ENCODE assay signal across 8 cellular contexts in genomic region chr20:2101935-2102584, GRCh38. TPM values are rescaled to one million over a fixed set of nuclear protein-coding genes. Genes with fewer than 3 reads are reported as not detected.
A peak's percentile ranks its signal among the peaks of the same experiment; 100 is the strongest.
DNase-seq lines count a peak whose midpoint lies in the region; ATAC-seq and FAIRE-seq lines count a peak whose summit lies in the region.

No MANE protein-coding gene starts in this region.

- H3K9me3 Mint-ChIP-seq in activated naive CD4-positive, alpha-beta T cell treated with anti-CD3 and anti-CD28 coated beads for 36 hours: no peaks in the 10 kb centered on the region

- peak overlapping the region; percentile 87 for H2BK15ac ChIP-seq in neuronal stem cell (ENCODE audit: low read length)

- peak overlapping the region; percentile 78 for H4K8ac ChIP-seq in neuronal stem cell (ENCODE audit: low read depth, low read length)

- no CpG with 5 or more reads among the region's 57 CpGs for WGBS in neuronal stem cell (ENCODE audit: extremely low coverage in 2 of 2, insufficient read length in 2 of 2, insufficient replicate concordance in 1 of 2), 2 donors

- no peak for FAIRE-seq in frontal cortex (lab: Jason Lieb, UNC)

- intact Hi-C loops in activated naive CD4-positive, alpha-beta T cell treated with anti-CD3 and anti-CD28 coated beads for 36 hours (cut with micrococcal nuclease): loop anchor here (1.0 to 10.0 kb wide), 13 partner anchors 17 to 1560 kb away; partner anchors contain the start of genes CSNK2A1, FAM110A, NOP56 and NSFL1C

- H2BK5ac ChIP-seq in neuronal stem cell (ENCODE audit: low read length): peak overlapping the region; percentile 98

- H3K4me2 ChIP-seq in neuronal stem cell (ENCODE audit: insufficient read depth, low read length, poor library complexity, severe bottlenecking): peak overlapping the region; percentile 79

- H3K36me3 ChIP-seq in SJSA1: peaks cover 39% of the 10 kb centered on the region
- peaks cover 10 to 29% of the 10 kb centered on the region in 2 donors for H3K36me3 ChIP-seq in neuronal stem cell (replicated peaks in 1 of 2; ENCODE audit: control insufficient read depth in 2 of 2, insufficient read depth in 2 of 2, low read length in 2 of 2)
- peaks cover 3 to 14% (median 5%) of the 10 kb centered on the region in 5 donors for H3K36me3 ChIP-seq in subcutaneous abdominal adipose tissue (ENCODE audit: control insufficient read depth in 5 of 5, insufficient read depth in 5 of 5, low read length in 5 of 5)

- peaks cover 33% of the 10 kb centered on the region for H3K4me1 Mint-ChIP-seq in activated naive CD4-positive, alpha-beta T cell treated with anti-CD3 and anti-CD28 coated beads for 36 hours (ENCODE audit: low read depth)

- no peak overlapping the region for H2BK120ac ChIP-seq in neuronal stem cell (ENCODE audit: low read depth, low read length)

- H3K27ac Mint-ChIP-seq in activated naive CD4-positive, alpha-beta T cell treated with anti-CD3 and anti-CD28 coated beads for 36 hours: peak overlapping the region; percentile 100

- H3K9me3 ChIP-seq in SJSA1 (replicated peaks) (peaks cover 3% of the 10 kb centered on the region; the same call in 1 of the 2 replicates), neuronal stem cell (replicated peaks in 1 of 2; ENCODE audit: control insufficient read depth in 2 of 2, insufficient read depth in 1 of 2, low read depth in 1 of 2, low read length in 2 of 2) (no peaks in the 10 kb centered on the region), subcutaneous abdominal adipose tissue (ENCODE audit: control insufficient read depth in 5 of 5, low read length in 5 of 5) (no peaks in the 10 kb centered on the region)

- peak overlapping the region; percentile 89 for H2BK12ac ChIP-seq in neuronal stem cell (ENCODE audit: low read length)

- H3K4me3 Mint-ChIP-seq in activated naive CD4-positive, alpha-beta T cell treated with anti-CD3 and anti-CD28 coated beads for 36 hours: peak overlapping the region; percentile 91

- peak overlapping the region; percentile 31 for H3K14ac ChIP-seq in neuronal stem cell (ENCODE audit: low read length)

- DNase-seq in NAMALWA (ENCODE audit: low spot score) (peak; percentile 93), SJSA1 (ENCODE audit: low read depth in 1 of 2, low spot score in 2 of 2) (peak; percentile 95 to 99), frontal cortex (ENCODE audit: low spot score in 2 of 2) (peak; percentile 90 to 94), neuronal stem cell (ENCODE audit: low spot score) (peak; percentile 95)
- peak; percentile 91 for DNase-seq in activated naive CD4-positive, alpha-beta T cell treated with anti-CD3 and anti-CD28 coated beads for 36 hours

- no peak overlapping the region for H4K91ac ChIP-seq in neuronal stem cell (ENCODE audit: low read depth, low read length, poor library complexity)

- H3K27me3 Mint-ChIP-seq in activated naive CD4-positive, alpha-beta T cell treated with anti-CD3 and anti-CD28 coated beads for 36 hours (ENCODE audit: low read depth): no peaks in the 10 kb centered on the region

- H3K4me1 ChIP-seq in SJSA1 (replicated peaks) (peaks cover 19% of the 10 kb centered on the region), neuronal stem cell (ENCODE audit: control insufficient read depth in 2 of 2, insufficient read depth in 1 of 2, low read depth in 1 of 2, low read length in 2 of 2) (peaks cover 3 to 12% of the 10 kb centered on the region in 2 donors), subcutaneous abdominal adipose tissue (ENCODE audit: control insufficient read depth in 5 of 5, insufficient read depth in 5 of 5, low read length in 5 of 5) (peaks cover 2 to 46% (median 37%) of the 10 kb centered on the region in 5 donors)

- H3K27ac ChIP-seq in SJSA1 (peak overlapping the region; percentile 99), neuronal stem cell (replicated peaks; ENCODE audit: low read length) (peak overlapping the region; percentile 100), subcutaneous abdominal adipose tissue (ENCODE audit: low read depth, low read length) (peak overlapping the region; percentile 99)

- peak; percentile 75 for ATAC-seq in HG02571 (IDR thresholded peaks at IDR 0.05; ENCODE audit: unreplicated experiment)

- peak overlapping the region; percentile 99 for H2AFZ ChIP-seq in neuronal stem cell (ENCODE audit: low read length)

- peak overlapping the region; percentile 97 for H3K23ac ChIP-seq in neuronal stem cell (ENCODE audit: low read depth, low read length, poor library complexity)

- no peak overlapping the region for H2AK5ac ChIP-seq in neuronal stem cell (ENCODE audit: low read depth, low read length)

- H3K9ac ChIP-seq in neuronal stem cell (ENCODE audit: low read depth, low read length, poor library complexity): peak overlapping the region; percentile 96
- peak overlapping the region; percentile 89 to 99 (median 97) for H3K9ac ChIP-seq in subcutaneous abdominal adipose tissue (ENCODE audit: low read length in 5 of 5)

- peak overlapping the region; percentile 100 for H3K18ac ChIP-seq in neuronal stem cell (ENCODE audit: low read length)

- peaks cover 23% of the 10 kb centered on the region for H3K36me3 Mint-ChIP-seq in activated naive CD4-positive, alpha-beta T cell treated with anti-CD3 and anti-CD28 coated beads for 36 hours (ENCODE audit: low read depth)

- H3K27me3 ChIP-seq in SJSA1 (replicated peaks): 0 out of 2 replicates have a peak, but pooled peaks cover 6% of the 10 kb centered on the region
- H3K27me3 ChIP-seq in neuronal stem cell (ENCODE audit: control insufficient read depth in 3 of 3, insufficient read depth in 3 of 3, low read depth in 1 of 3, low read length in 3 of 3): no peaks in the 10 kb centered on the region
- H3K27me3 ChIP-seq in subcutaneous abdominal adipose tissue (ENCODE audit: control insufficient read depth in 5 of 5, insufficient read depth in 4 of 5, low read length in 5 of 5): no peaks in the 10 kb centered on the region

- peaks cover 9% of the 10 kb centered on the region for H3K79me1 ChIP-seq in neuronal stem cell (ENCODE audit: low read depth, low read length)

- CTCF ChIA-PET in activated naive CD4-positive, alpha-beta T cell treated with anti-CD3 and anti-CD28 coated beads for 36 hours (lab: Charles Lee): interaction anchor here (0.7 to 3.2 kb wide), 4 partner anchors 9 to 420 kb away, joined by 3 to 14 read pairs (median 4); no protein-coding TSS in a partner anchor

- H3K4ac ChIP-seq in neuronal stem cell (ENCODE audit: low read length): peak overlapping the region; percentile 80

- H3K4me3 ChIP-seq in GM08714 (ENCODE audit: low read length) (peak overlapping the region; percentile 79), SJSA1 (peak overlapping the region; percentile 91), neuronal stem cell (ENCODE audit: low read length in 2 of 2) (peak overlapping the region; percentile 96 to 99), subcutaneous abdominal adipose tissue (ENCODE audit: low read depth in 1 of 5, low read length in 5 of 5) (peak overlapping the region; percentile 81 to 99 (median 98))

RNA-seq across cellular contexts. Expression of gene STK35, which starts 0.4 kb away (rescaled TPM):
- total RNA-seq in SJSA1 (2014; rRNA removed; shearing (Covaris generic)): 15.0 and 22.1 TPM in 2 replicates
- total RNA-seq in activated naive CD4-positive, alpha-beta T cell treated with anti-CD3 and anti-CD28 coated beads for 36 hours: 10 to 100 TPM; 20.5 to 20.9 TPM
- total RNA-seq in frontal cortex: 9.8 TPM
- 25.6 TPM for polyA plus RNA-seq in neuronal stem cell (2013, experiment 1 of 2)
- polyA plus RNA-seq in neuronal stem cell (2013, experiment 2 of 2): 26.5 TPM

Comparison
In these comparisons a context has a peak if more than half of its experiments do, and no peak if none do; other contexts are left out.
1. Peak in every context shown above with its lines: DNase-seq, ATAC-seq, H3K4me3 ChIP-seq and H3K27ac ChIP-seq.